1 cellular context compared by ENCODE assay signal in genomic region chr2:193240752-193241151, GRCh38.
TF ChIP-seq lines count a peak whose summit lies in the region.

No MANE protein-coding gene starts in this region.

TF ChIP-seq in GM12878, 131 proteins besides CTCF, POLR2A, EP300 and RAD21 (continued from another document):
- TF ChIP-seq ZBTB11 (CRISPR knock-in tag; IDR thresholded peaks at IDR 0.05), result no peak
